Comparison of ENCODE assay signal across 8 cellular contexts in the genomic region with DNA sequence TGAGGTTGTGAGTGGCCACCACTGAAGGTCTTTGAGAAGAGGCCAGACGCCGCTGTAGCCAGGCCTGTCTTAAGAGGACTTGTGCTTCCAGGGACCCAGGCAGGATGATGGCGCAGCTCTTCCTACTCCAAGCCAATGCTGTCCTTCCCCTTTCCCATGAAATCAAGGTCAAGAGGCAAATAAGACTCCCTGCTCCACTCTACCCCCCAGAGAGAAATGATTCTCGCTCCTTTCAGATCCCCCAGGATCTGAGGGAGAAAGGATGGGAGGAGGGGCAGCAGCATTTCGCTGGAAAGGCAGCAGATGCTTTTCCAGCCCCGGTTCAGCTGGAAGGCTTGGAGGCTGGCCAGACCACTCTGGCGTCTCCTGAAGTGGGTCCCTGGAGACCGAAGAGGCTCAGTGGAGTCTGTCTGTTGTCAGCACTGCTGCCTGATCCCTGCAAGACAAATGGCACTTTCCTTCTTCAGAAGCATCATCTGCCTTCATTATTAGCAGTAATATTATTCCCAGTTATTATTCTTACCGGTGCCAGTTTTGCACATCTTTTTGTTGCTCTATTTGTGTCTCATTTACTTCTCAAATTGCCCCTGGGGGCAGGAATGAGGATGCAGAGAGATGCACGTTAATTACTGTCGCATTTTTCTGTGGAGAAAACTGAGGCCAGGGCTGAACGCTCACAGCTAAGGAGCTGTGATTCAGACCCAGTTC. TPM values are rescaled to one million over a fixed set of nuclear protein-coding genes. Genes with fewer than 3 reads are reported as not detected.
DNase-seq lines count a peak whose midpoint lies in the region; ATAC-seq, FAIRE-seq and TF ChIP-seq lines count a peak whose summit lies in the region.

No MANE protein-coding gene starts in this region.

- H3K4me3 ChIP-seq in dorsolateral prefrontal cortex, result peak overlapping the region in 3 of 59 donors; percentile 5 to 28 (median 7)

- no peaks in the 10 kb centered on the region for H3K36me3 Mint-ChIP-seq in immature natural killer cell

- no peak for TF ChIP-seq POLR2A in GM12892 (IDR thresholded peaks at IDR 0.05; ENCODE audit: low read depth, low read length)

- ATAC-seq in HG02798 (IDR thresholded peaks at IDR 0.05; ENCODE audit: poor library complexity, unreplicated experiment) (no peak), GM18870 (IDR thresholded peaks at IDR 0.05; ENCODE audit: unreplicated experiment) (no peak)

- H3K27me3 ChIP-seq in dorsolateral prefrontal cortex, result no peaks in the 10 kb centered on the region

- DNase-seq in DMS53 treated with DMSO at 0.1 percent for 48 hours (lab: John Stamatoyannopoulos, UW; ENCODE audit: unreplicated experiment) (peak; percentile 58), NCI-H2227 treated with DMSO at 0.1 percent for 48 hours (lab: John Stamatoyannopoulos, UW) (peak; percentile 87), dorsolateral prefrontal cortex (peak in 9 of 10 donors; percentile 43 to 75 (median 63)), posterior vena cava (ENCODE audit: low spot score) (peak; percentile 89), immature natural killer cell (no peak), GM12892 (ENCODE audit: insufficient read length) (no peak)

- no peak for FAIRE-seq in GM12892 (lab: Jason Lieb, UNC)

- TF ChIP-seq CTCF in dorsolateral prefrontal cortex (IDR thresholded peaks at IDR 0.05 in 54 of 56, conservative IDR thresholded peaks at IDR 0.05 in 2 of 56; ENCODE audit: low read depth in 1 of 56, partially characterized antibody in 56 of 56), result peak in 1 of 56 donors; percentile 3

- no peak overlapping the region for H3K27ac Mint-ChIP-seq in immature natural killer cell

- intact Hi-C loops in dorsolateral prefrontal cortex (cut with DNase I), result loop anchor here (5.0 to 10.0 kb wide), 2 partner anchors 33 to 526 kb away; no protein-coding TSS in a partner anchor
- intact Hi-C loops in posterior vena cava (cut with DNase I), result loop anchor here (5.0 to 10.0 kb wide), 2 partner anchors 48 to 86 kb away; no protein-coding TSS in a partner anchor

- H3K27ac ChIP-seq in dorsolateral prefrontal cortex, result peak overlapping the region in 50 of 59 donors; percentile 8 to 77 (median 48)

- no peak overlapping the region for H3K4me3 Mint-ChIP-seq in immature natural killer cell

- peaks cover 0 to 3% (median 2%) of the 10 kb centered on the region in 3 donors for H3K27me3 Mint-ChIP-seq in immature natural killer cell (ENCODE audit: low read depth in 3 of 3)

- H3K4me1 Mint-ChIP-seq in immature natural killer cell, result no peaks in the 10 kb centered on the region

- H3K9me3 Mint-ChIP-seq in immature natural killer cell, result no peaks in the 10 kb centered on the region

RNA-seq across cellular contexts. Expression of a gene that starts 51.4 kb away (rescaled TPM):
- total RNA-seq in dorsolateral prefrontal cortex (100 to 1,000 TPM in 116 of 120 experiments, 10 to 100 TPM in 4; 92.3 to 230 (median 143) TPM), posterior vena cava (100 to 1,000 TPM in 1 of 2 donors, 10 to 100 TPM in 1; 70.8 to 122 TPM)
- polyA plus RNA-seq in immature natural killer cell, result not detected
- 1.6 TPM for polyA plus RNA-seq in GM12892 (2012; ENCODE audit: missing spikeins)

Comparison
In these comparisons a context has a peak if more than half of its experiments do, and no peak if none do; other contexts are left out.
1. DNase-seq: peak in DMS53 treated with DMSO at 0.1 percent for 48 hours (single experiment), NCI-H2227 treated with DMSO at 0.1 percent for 48 hours (single experiment), dorsolateral prefrontal cortex (9 of 10) and posterior vena cava (single experiment); none in immature natural killer cell (0 of 3) and GM12892 (single experiment).